ENCODE assay signal across 1 cellular context in the genomic region with DNA sequence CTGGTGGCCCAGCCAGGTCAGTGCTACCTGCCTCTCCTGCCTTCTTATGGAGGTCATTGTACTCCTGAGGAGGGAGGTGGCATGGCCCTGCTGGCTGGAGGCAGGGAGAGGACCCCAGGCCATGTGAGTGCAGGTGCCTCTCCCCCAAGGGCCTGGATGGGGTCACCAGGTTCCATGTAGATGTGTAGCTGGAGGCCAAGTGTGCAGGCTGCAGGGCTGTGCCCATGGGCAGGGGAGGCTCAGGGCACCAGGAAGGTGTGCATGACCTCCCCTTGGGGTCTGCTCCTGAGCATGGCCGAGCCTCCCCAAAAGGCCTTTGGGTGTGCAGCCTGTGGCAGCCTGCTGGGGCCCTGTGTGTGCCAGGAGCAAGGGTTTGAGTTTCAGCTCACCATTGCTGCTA.
TF ChIP-seq lines count a peak whose summit lies in the region.

No MANE protein-coding gene starts in this region.

TF ChIP-seq in IMR-90, 13 proteins besides CTCF, POLR2A, EP300 and RAD21 (continued from another document):
- TF ChIP-seq SMC3 (IDR thresholded peaks at IDR 0.05; ENCODE audit: low read depth, low read length) (no peak), MAZ (IDR thresholded peaks at IDR 0.05; ENCODE audit: borderline replicate concordance, low read depth, low read length) (no peak), MAFK (IDR thresholded peaks at IDR 0.05; ENCODE audit: low read depth, low read length) (no peak), USF2 (IDR thresholded peaks at IDR 0.05; ENCODE audit: low read depth, low read length) (no peak), CEBPB (IDR thresholded peaks at IDR 0.05; ENCODE audit: low read depth, low read length) (no peak), RCOR1 (IDR thresholded peaks at IDR 0.05; ENCODE audit: insufficient replicate concordance, low read length) (no peak), FOS (IDR thresholded peaks at IDR 0.05; ENCODE audit: low read depth, low read length) (no peak), NFE2L2 (IDR thresholded peaks at IDR 0.05; ENCODE audit: low read depth, low read length) (no peak), CHD1 (IDR thresholded peaks at IDR 0.05; ENCODE audit: low read depth, low read length) (no peak)
